ENCODE assay signal across 10 cellular contexts in the genomic region with DNA sequence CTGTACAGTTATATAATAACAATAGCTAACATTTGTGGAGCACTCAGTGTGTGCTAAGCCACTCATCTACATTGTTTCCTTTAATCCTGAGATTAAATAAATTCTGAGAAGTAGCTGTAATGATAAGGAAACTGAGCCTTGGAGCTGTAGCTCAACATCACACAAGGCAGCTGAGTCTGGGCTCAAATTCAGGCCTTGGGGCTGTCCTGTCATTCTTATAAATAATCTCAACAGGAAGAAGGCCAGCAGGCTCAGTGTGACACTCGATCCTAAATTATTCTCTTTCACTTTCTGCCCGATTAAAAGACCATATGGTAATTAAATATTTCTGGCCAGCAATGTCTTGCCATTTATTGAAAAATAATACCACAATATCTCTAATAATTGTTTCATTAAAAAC. TPM values are rescaled to one million over a fixed set of nuclear protein-coding genes. Genes with fewer than 3 reads are reported as not detected.
DNase-seq lines count a peak whose midpoint lies in the region; ATAC-seq, FAIRE-seq and TF ChIP-seq lines count a peak whose summit lies in the region.
"Had no signal": no experiment of that assay in that cellular context is flagged by ENCODE, and none has a peak within 500 bp of the region (broad histone marks: within the 10 kb centered on the region; RNA-seq: fewer than 3 reads in every experiment).

No MANE protein-coding gene starts in this region.

- H3F3A ChIP-seq in PC-9 (ENCODE audit: insufficient read depth, low read depth) = peaks cover 6% of the 10 kb centered on the region

- no TSS peak for BruUV-seq in PC-9 (replicated peaks; lab: Mats Ljungman, UMichigan)

- CTCF ChIA-PET in A549 (lab: Yijun Ruan, JAX) (interaction anchor here (0.6 to 1.0 kb wide), 2 partner anchors 16 to 28 kb away, joined by 3 to 4 read pairs; no protein-coding TSS in a partner anchor), PC-9 (lab: Charles Lee) (no interaction called here)

- POLR2A ChIA-PET in A549 (lab: Yijun Ruan, JAX) = no interaction called here
- POLR2A ChIA-PET in PC-9 (lab: Charles Lee; ENCODE audit: unreplicated experiment) = interaction anchor here (0.6 to 1.0 kb wide), 5 partner anchors 38 to 161 kb away, joined by 3 to 6 read pairs (median 4); a partner anchor contains a TSS

- TF ChIP-seq POLR2A in A549 (IDR thresholded peaks at IDR 0.05; ENCODE audit: low read length) = no peak

- TF ChIP-seq CTCF in A549 (IDR thresholded peaks at IDR 0.05) (no peak), PC-9 (conservative IDR thresholded peaks at IDR 0.05) (no peak), foreskin fibroblast (IDR thresholded peaks at IDR 0.05; ENCODE audit: low read depth, low read length) (no peak)

- no peak overlapping the region for H2AFZ ChIP-seq in PC-9

- 47% methylated on average over 2 of the region's 2 CpGs for WGBS in A549 (ENCODE audit: missing lambda C conversion rate)

- H3K4me3 ChIP-seq in A549 = no peak overlapping the region
- no peak overlapping the region for H3K4me3 ChIP-seq in PC-9
- peak overlapping the region; percentile 2 to 43 for H3K4me3 ChIP-seq in foreskin fibroblast (ENCODE audit: low read depth in 1 of 2, low read length in 2 of 2)
- H3K4me3 ChIP-seq: uterus had no signal

- no peaks in the 10 kb centered on the region for H3K27me3 ChIP-seq in PC-9 (ENCODE audit: insufficient read depth, low read depth)
- H3K27me3 ChIP-seq: uterus had no signal

- peaks cover 10% of the 10 kb centered on the region; the same call in 2 of the 3 replicates for H3K4me1 ChIP-seq in A549
- H3K4me1 ChIP-seq in PC-9 (replicated peaks; ENCODE audit: insufficient read depth) = peaks cover 33% of the 10 kb centered on the region
- H3K4me1 ChIP-seq: uterus had no signal

- H3K4me2 ChIP-seq in A549 = 0 out of 3 replicates have a peak overlapping the region, but pooled peaks have one; percentile 12
- peak overlapping the region; percentile 35; the same call in 1 of the 2 replicates for H3K4me2 ChIP-seq in PC-9

- no peak overlapping the region for H3K27ac ChIP-seq in A549
- H3K27ac ChIP-seq in PC-9 = peak overlapping the region; percentile 28; the same call in 1 of the 2 replicates

- TF ChIP-seq RAD21 in A549 (conservative IDR thresholded peaks at IDR 0.05 in 1 of 2, IDR thresholded peaks at IDR 0.05 in 1 of 2) = no peak

- intact Hi-C loops in PC-9 (cut with micrococcal nuclease; ENCODE audit: unreplicated experiment) = no loop called here

- ATAC-seq in A549 (no peak), HG03108 (IDR thresholded peaks at IDR 0.05; ENCODE audit: unreplicated experiment) (no peak)

- H3K79me2 ChIP-seq in PC-9 (ENCODE audit: low read depth) = no peaks in the 10 kb centered on the region; the same call in 1 of the 2 replicates

- no peak for DNase-seq in A549 (ENCODE audit: low read depth in 1 of 2, low spot score in 1 of 2)
- no peak for DNase-seq in PC-9
- DNase-seq in foreskin fibroblast = no peak
- DNase-seq in SKM-1 treated with dmso at 0.1 percent for 144 hours (lab: John Stamatoyannopoulos, UW; ENCODE audit: unreplicated experiment) = no peak
- no peak for DNase-seq in stimulated activated naive CD4-positive, alpha-beta T cell treated with Interleukin-2 at 50 U/mL for 16 hours (lab: John Stamatoyannopoulos, UW)
- DNase-seq: activated T-cell treated with anti-CD3 and anti-CD28 coated beads, Interleukin-2, amount 50 U/mL, for 48 hours; NCI-H2081 treated with DMSO at 0.1 percent for 48 hours; uterus had no signal

- no peaks in the 10 kb centered on the region for H3K9me2 ChIP-seq in PC-9 (ENCODE audit: insufficient read depth)

- TF ChIP-seq EP300 in A549 (IDR thresholded peaks at IDR 0.05) = no peak

- H3K36me3 ChIP-seq in PC-9 (ENCODE audit: low read depth) = no peaks in the 10 kb centered on the region
- H3K36me3 ChIP-seq: uterus had no signal

- no peaks in the 10 kb centered on the region for H4K20me1 ChIP-seq in PC-9 (ENCODE audit: insufficient read depth)

- FAIRE-seq in A549 (lab: Jason Lieb, UNC) = no peak
- FAIRE-seq: frontal cortex had no signal

- H3K9me3 ChIP-seq in A549 (no peaks in the 10 kb centered on the region), PC-9 (ENCODE audit: insufficient read depth, low read depth) (no peaks in the 10 kb centered on the region)
- H3K9me3 ChIP-seq: uterus had no signal

TF ChIP-seq in A549, 52 proteins besides CTCF, POLR2A, EP300 and RAD21 (continues in another document):
- TF ChIP-seq FOXS1 (CRISPR knock-in tag; IDR thresholded peaks at IDR 0.05) (no peak), CEBPB (IDR thresholded peaks at IDR 0.05) (no peak), TP53 (CRISPR knock-in tag; IDR thresholded peaks at IDR 0.05) (no peak), BHLHE40 (IDR thresholded peaks at IDR 0.05; ENCODE audit: low read depth, low read length) (no peak), KDM5A (IDR thresholded peaks at IDR 0.05) (no peak), MYC (IDR thresholded peaks at IDR 0.05; ENCODE audit: borderline replicate concordance, low read length) (no peak), SREBF2 (IDR thresholded peaks at IDR 0.05) (no peak), KDM1A (IDR thresholded peaks at IDR 0.05; ENCODE audit: low read depth) (no peak), EHF (CRISPR knock-in tag; IDR thresholded peaks at IDR 0.05) (no peak), NPAS2 (CRISPR knock-in tag; IDR thresholded peaks at IDR 0.05; ENCODE audit: borderline replicate concordance) (no peak)
- TF ChIP-seq, protein P1, sequence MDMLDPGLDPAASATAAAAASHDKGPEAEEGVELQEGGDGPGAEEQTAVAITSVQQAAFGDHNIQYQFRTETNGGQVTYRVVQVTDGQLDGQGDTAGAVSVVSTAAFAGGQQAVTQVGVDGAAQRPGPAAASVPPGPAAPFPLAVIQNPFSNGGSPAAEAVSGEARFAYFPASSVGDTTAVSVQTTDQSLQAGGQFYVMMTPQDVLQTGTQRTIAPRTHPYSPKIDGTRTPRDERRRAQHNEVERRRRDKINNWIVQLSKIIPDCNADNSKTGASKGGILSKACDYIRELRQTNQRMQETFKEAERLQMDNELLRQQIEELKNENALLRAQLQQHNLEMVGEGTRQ (IDR thresholded peaks at IDR 0.05) = no peak
- TF ChIP-seq, protein P2, sequence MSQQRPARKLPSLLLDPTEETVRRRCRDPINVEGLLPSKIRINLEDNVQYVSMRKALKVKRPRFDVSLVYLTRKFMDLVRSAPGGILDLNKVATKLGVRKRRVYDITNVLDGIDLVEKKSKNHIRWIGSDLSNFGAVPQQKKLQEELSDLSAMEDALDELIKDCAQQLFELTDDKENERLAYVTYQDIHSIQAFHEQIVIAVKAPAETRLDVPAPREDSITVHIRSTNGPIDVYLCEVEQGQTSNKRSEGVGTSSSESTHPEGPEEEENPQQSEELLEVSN (IDR thresholded peaks at IDR 0.05; ENCODE audit: borderline replicate concordance, low read depth) = no peak
- TF ChIP-seq, protein P3, sequence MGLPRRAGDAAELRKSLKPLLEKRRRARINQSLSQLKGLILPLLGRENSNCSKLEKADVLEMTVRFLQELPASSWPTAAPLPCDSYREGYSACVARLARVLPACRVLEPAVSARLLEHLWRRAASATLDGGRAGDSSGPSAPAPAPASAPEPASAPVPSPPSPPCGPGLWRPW (IDR thresholded peaks at IDR 0.05) = no peak
- TF ChIP-seq, protein P4, sequence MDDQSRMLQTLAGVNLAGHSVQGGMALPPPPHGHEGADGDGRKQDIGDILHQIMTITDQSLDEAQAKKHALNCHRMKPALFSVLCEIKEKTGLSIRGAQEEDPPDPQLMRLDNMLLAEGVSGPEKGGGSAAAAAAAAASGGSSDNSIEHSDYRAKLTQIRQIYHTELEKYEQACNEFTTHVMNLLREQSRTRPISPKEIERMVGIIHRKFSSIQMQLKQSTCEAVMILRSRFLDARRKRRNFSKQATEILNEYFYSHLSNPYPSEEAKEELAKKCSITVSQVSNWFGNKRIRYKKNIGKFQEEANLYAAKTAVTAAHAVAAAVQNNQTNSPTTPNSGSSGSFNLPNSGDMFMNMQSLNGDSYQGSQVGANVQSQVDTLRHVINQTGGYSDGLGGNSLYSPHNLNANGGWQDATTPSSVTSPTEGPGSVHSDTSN (IDR thresholded peaks at IDR 0.05) = no peak

RNA-seq across cellular contexts. Expression of a gene that starts 24.5 kb away (rescaled TPM):
- polyA plus RNA-seq in A549 (2011; rRNA removed) (20.4 and 26.8 TPM in 2 replicates), A549 (2017; fragmentation: RNase III; extraction: RNeasy Plus Mini Kit Qiagen cat#74134 plus additional on column Dnase treatment) (18.0 to 20.5 TPM (median 20.3 TPM) in 3 replicates)
- 8.1 and 9.7 TPM in 2 replicates for polyA plus RNA-seq in A549 (2012; cell fraction: cytosol; rRNA removed)
- polyA plus RNA-seq in A549 (2012; cell fraction: nucleus; rRNA removed) = 7.2 and 7.8 TPM in 2 replicates
- 7.8 and 11.8 TPM in 2 replicates for polyA minus RNA-seq in A549 (2011; rRNA and poly(A)+ RNA removed)
- 54.9 and 67.5 TPM in 2 replicates for total RNA-seq in PC-9 (2021)

RNA-seq across cellular contexts. Expression of a gene that starts 43.8 kb away (rescaled TPM):
- polyA plus RNA-seq in A549 (2011; rRNA removed) = 0.93 and 1.3 TPM in 2 replicates
- polyA plus RNA-seq in A549 (2012; cell fraction: cytosol; rRNA removed) = 0.21 and 0.26 TPM in 2 replicates
- polyA plus RNA-seq in A549 (2012; cell fraction: nucleus; rRNA removed) = 0.10 and 0.31 TPM in 2 replicates
- 0.42 to 0.46 TPM (median 0.44 TPM) in 3 replicates for polyA plus RNA-seq in A549 (2017; fragmentation: RNase III; extraction: RNeasy Plus Mini Kit Qiagen cat#74134 plus additional on column Dnase treatment)
- 1.1 and 1.3 TPM in 2 replicates for polyA minus RNA-seq in A549 (2011; rRNA and poly(A)+ RNA removed)
- 23.3 and 24.9 TPM in 2 replicates for total RNA-seq in PC-9 (2021)

RNA-seq across cellular contexts. Expression of a gene that starts 45.7 kb away (rescaled TPM):
- polyA plus RNA-seq in A549 (2011; rRNA removed) = 2.6 and 2.7 TPM in 2 replicates
- polyA plus RNA-seq in A549 (2012; cell fraction: cytosol; rRNA removed) = 1.5 and 2.2 TPM in 2 replicates
- polyA plus RNA-seq in A549 (2012; cell fraction: nucleus; rRNA removed) = 2.6 and 2.8 TPM in 2 replicates
- polyA plus RNA-seq in A549 (2017; fragmentation: RNase III; extraction: RNeasy Plus Mini Kit Qiagen cat#74134 plus additional on column Dnase treatment) = 1.8 to 2.6 TPM (median 1.9 TPM) in 3 replicates
- polyA minus RNA-seq in A549 (2011; rRNA and poly(A)+ RNA removed) = 2.3 and 3.7 TPM in 2 replicates
- 13.2 and 19.3 TPM in 2 replicates for total RNA-seq in PC-9 (2021)

Comparison
In these comparisons a context has a peak if more than half of its experiments do, and no peak if none do; other contexts are left out.
1. H3K4me3 ChIP-seq: peak in foreskin fibroblast (2 of 2); none in A549 (single experiment) and PC-9 (single experiment).